1 cellular context compared by ENCODE assay signal in the genomic region with DNA sequence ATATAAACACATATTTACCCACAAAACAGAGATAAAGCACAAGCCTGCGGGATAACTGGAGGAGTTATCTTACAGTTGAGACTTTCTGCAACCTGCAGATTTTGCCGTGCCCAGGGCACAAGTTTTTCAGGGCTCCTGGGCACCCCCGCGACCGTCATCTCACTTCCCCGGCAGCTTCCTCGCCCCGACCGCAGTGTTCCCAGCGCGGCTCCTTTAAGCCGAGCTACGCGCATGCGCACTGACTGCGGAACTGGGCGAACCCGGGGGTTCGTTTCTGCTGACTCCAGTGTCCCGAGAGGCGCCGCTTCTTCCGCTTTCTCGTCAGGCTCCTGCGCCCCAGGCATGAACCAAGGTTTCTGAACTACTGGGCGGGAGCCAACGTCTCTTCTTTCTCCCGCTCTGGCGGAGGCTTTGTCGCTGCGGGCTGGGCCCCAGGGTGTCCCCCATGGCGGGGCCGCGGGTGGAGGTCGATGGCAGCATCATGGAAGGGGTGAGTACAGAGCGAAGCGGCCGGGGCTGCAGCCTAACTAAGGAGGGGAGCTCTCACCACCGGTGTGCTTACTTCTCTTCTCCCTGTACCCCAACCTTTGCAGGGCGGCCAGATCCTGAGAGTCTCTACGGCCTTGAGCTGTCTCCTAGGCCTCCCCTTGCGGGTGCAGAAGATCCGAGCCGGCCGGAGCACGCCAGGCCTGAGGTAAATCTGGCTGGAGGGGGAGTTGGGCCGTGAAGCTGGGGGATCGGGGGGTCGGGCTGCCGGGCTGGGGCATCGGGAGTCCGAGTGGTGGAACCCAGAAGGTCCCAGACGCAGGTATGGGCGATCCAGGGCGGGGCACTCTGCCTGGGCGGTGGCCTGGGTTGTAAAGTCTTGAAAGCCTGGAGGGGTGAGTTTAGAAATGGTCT.
TF ChIP-seq lines count a peak whose summit lies in the region.

Gene RTCA (plus strand): TSS at position 286 of the 900 bp plus-strand sequence. CDS start 160 bp downstream, at position 446.

TF ChIP-seq in K562, 482 proteins besides CTCF, POLR2A, EP300 and RAD21 (continued from another document and continues in another):
- TF ChIP-seq, protein P1, sequence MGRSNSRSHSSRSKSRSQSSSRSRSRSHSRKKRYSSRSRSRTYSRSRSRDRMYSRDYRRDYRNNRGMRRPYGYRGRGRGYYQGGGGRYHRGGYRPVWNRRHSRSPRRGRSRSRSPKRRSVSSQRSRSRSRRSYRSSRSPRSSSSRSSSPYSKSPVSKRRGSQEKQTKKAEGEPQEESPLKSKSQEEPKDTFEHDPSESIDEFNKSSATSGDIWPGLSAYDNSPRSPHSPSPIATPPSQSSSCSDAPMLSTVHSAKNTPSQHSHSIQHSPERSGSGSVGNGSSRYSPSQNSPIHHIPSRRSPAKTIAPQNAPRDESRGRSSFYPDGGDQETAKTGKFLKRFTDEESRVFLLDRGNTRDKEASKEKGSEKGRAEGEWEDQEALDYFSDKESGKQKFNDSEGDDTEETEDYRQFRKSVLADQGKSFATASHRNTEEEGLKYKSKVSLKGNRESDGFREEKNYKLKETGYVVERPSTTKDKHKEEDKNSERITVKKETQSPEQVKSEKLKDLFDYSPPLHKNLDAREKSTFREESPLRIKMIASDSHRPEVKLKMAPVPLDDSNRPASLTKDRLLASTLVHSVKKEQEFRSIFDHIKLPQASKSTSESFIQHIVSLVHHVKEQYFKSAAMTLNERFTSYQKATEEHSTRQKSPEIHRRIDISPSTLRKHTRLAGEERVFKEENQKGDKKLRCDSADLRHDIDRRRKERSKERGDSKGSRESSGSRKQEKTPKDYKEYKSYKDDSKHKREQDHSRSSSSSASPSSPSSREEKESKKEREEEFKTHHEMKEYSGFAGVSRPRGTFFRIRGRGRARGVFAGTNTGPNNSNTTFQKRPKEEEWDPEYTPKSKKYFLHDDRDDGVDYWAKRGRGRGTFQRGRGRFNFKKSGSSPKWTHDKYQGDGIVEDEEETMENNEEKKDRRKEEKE (IDR thresholded peaks at IDR 0.05; ENCODE audit: borderline replicate concordance in 1 of 2, control insufficient read depth in 1 of 2, low read depth in 2 of 2, low read length in 1 of 2): no peak
- TF ChIP-seq ZNF398 (CRISPR knock-in tag; IDR thresholded peaks at IDR 0.05): no peak
- TF ChIP-seq, protein P2, sequence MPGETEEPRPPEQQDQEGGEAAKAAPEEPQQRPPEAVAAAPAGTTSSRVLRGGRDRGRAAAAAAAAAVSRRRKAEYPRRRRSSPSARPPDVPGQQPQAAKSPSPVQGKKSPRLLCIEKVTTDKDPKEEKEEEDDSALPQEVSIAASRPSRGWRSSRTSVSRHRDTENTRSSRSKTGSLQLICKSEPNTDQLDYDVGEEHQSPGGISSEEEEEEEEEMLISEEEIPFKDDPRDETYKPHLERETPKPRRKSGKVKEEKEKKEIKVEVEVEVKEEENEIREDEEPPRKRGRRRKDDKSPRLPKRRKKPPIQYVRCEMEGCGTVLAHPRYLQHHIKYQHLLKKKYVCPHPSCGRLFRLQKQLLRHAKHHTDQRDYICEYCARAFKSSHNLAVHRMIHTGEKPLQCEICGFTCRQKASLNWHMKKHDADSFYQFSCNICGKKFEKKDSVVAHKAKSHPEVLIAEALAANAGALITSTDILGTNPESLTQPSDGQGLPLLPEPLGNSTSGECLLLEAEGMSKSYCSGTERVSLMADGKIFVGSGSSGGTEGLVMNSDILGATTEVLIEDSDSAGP (CRISPR knock-in tag; IDR thresholded peaks at IDR 0.05): peak; percentile 97
- no peak for TF ChIP-seq SRSF9 (IDR thresholded peaks at IDR 0.05; ENCODE audit: borderline replicate concordance, low read depth, low read length)
- TF ChIP-seq ZSCAN29 (IDR thresholded peaks at IDR 0.05): no peak
- TF ChIP-seq ZNF518B (CRISPR knock-in tag; IDR thresholded peaks at IDR 0.05): no peak
- no peak for TF ChIP-seq SP1 (CRISPR knock-in tag; IDR thresholded peaks at IDR 0.05)
- no peak for TF ChIP-seq ZBTB17 (CRISPR knock-in tag; IDR thresholded peaks at IDR 0.05)
- TF ChIP-seq RBM39 (optimal IDR thresholded peaks at IDR 0.05; ENCODE audit: low read depth, low read length): peak; percentile 47
- no peak for TF ChIP-seq CCAR2 (IDR thresholded peaks at IDR 0.05; ENCODE audit: low read depth, low read length)
- TF ChIP-seq DACH1 (IDR thresholded peaks at IDR 0.05; ENCODE audit: partially characterized antibody): no peak
- TF ChIP-seq, protein P3, sequence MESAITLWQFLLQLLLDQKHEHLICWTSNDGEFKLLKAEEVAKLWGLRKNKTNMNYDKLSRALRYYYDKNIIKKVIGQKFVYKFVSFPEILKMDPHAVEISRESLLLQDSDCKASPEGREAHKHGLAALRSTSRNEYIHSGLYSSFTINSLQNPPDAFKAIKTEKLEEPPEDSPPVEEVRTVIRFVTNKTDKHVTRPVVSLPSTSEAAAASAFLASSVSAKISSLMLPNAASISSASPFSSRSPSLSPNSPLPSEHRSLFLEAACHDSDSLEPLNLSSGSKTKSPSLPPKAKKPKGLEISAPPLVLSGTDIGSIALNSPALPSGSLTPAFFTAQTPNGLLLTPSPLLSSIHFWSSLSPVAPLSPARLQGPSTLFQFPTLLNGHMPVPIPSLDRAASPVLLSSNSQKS (CRISPR knock-in tag; IDR thresholded peaks at IDR 0.05): no peak
- TF ChIP-seq ZNF507 (tag; conservative IDR thresholded peaks at IDR 0.05): no peak
- no peak for TF ChIP-seq MAX (CRISPR knock-in tag; IDR thresholded peaks at IDR 0.05)
- TF ChIP-seq, protein P4, sequence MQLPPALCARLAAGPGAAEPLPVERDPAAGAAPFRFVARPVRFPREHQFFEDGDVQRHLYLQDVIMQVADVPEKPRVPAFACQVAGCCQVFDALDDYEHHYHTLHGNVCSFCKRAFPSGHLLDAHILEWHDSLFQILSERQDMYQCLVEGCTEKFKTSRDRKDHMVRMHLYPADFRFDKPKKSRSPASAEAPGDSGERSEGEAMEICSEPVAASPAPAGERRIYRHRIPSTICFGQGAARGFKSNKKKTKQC (CRISPR knock-in tag; IDR thresholded peaks at IDR 0.05): peak; percentile 30; the same call in 1 of the 2 replicates
- no peak for TF ChIP-seq CHD2 (IDR thresholded peaks at IDR 0.05; ENCODE audit: low read depth, low read length)
- no peak for TF ChIP-seq ZNF175 (CRISPR knock-in tag; IDR thresholded peaks at IDR 0.05; ENCODE audit: low read depth)
- TF ChIP-seq, protein P5, sequence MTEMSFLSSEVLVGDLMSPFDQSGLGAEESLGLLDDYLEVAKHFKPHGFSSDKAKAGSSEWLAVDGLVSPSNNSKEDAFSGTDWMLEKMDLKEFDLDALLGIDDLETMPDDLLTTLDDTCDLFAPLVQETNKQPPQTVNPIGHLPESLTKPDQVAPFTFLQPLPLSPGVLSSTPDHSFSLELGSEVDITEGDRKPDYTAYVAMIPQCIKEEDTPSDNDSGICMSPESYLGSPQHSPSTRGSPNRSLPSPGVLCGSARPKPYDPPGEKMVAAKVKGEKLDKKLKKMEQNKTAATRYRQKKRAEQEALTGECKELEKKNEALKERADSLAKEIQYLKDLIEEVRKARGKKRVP (CRISPR knock-in tag; IDR thresholded peaks at IDR 0.05): no peak
- no peak for TF ChIP-seq ZKSCAN1 (IDR thresholded peaks at IDR 0.05; ENCODE audit: low read depth, low read length)
- TF ChIP-seq NR3C1 (CRISPR knock-in tag; IDR thresholded peaks at IDR 0.05): no peak
- TF ChIP-seq, protein P6, sequence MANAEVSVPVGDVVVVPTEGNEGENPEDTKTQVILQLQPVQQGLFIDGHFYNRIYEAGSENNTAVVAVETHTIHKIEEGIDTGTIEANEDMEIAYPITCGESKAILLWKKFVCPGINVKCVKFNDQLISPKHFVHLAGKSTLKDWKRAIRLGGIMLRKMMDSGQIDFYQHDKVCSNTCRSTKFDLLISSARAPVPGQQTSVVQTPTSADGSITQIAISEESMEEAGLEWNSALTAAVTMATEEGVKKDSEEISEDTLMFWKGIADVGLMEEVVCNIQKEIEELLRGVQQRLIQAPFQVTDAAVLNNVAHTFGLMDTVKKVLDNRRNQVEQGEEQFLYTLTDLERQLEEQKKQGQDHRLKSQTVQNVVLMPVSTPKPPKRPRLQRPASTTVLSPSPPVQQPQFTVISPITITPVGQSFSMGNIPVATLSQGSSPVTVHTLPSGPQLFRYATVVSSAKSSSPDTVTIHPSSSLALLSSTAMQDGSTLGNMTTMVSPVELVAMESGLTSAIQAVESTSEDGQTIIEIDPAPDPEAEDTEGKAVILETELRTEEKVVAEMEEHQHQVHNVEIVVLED (CRISPR knock-in tag; IDR thresholded peaks at IDR 0.05): no peak
- TF ChIP-seq TAF9B (IDR thresholded peaks at IDR 0.05; ENCODE audit: partially characterized antibody): peak; percentile 72
- TF ChIP-seq HMG20B (CRISPR knock-in tag; IDR thresholded peaks at IDR 0.05): no peak
- TF ChIP-seq BRCA1 (IDR thresholded peaks at IDR 0.05): no peak
- no peak for TF ChIP-seq BRCA1 (CRISPR knock-in tag; IDR thresholded peaks at IDR 0.05)
- TF ChIP-seq ZNF696 (CRISPR knock-in tag; conservative IDR thresholded peaks at IDR 0.05): no peak
- TF ChIP-seq NFRKB (IDR thresholded peaks at IDR 0.05; ENCODE audit: low read depth): 0 out of 2 replicates have a peak, but pooled peaks have one; percentile 39
- TF ChIP-seq PTBP1 (IDR thresholded peaks at IDR 0.05; ENCODE audit: low read depth, low read length): no peak
- TF ChIP-seq MYNN (IDR thresholded peaks at IDR 0.05): no peak
- no peak for TF ChIP-seq MYNN (CRISPR knock-in tag; IDR thresholded peaks at IDR 0.05)
- peak; percentile 43 for TF ChIP-seq SOX6 (IDR thresholded peaks at IDR 0.05)
- 0 out of 2 replicates have a peak, but pooled peaks have one; percentile 14 for TF ChIP-seq FOXM1 (IDR thresholded peaks at IDR 0.05; ENCODE audit: low read depth)
- no peak for TF ChIP-seq FOXM1 (CRISPR knock-in tag; IDR thresholded peaks at IDR 0.05; ENCODE audit: low read depth)
- peak; percentile 8; the same call in 1 of the 2 replicates for TF ChIP-seq ZNF445 (CRISPR knock-in tag; IDR thresholded peaks at IDR 0.05; ENCODE audit: low read depth)
- TF ChIP-seq, protein P7, sequence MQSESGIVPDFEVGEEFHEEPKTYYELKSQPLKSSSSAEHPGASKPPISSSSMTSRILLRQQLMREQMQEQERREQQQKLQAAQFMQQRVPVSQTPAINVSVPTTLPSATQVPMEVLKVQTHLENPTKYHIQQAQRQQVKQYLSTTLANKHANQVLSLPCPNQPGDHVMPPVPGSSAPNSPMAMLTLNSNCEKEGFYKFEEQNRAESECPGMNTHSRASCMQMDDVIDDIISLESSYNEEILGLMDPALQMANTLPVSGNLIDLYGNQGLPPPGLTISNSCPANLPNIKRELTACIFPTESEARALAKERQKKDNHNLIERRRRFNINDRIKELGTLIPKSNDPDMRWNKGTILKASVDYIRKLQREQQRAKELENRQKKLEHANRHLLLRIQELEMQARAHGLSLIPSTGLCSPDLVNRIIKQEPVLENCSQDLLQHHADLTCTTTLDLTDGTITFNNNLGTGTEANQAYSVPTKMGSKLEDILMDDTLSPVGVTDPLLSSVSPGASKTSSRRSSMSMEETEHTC (IDR thresholded peaks at IDR 0.05): no peak
- no peak for TF ChIP-seq SREBF2 (CRISPR knock-in tag; IDR thresholded peaks at IDR 0.05)
- TF ChIP-seq, protein P8, sequence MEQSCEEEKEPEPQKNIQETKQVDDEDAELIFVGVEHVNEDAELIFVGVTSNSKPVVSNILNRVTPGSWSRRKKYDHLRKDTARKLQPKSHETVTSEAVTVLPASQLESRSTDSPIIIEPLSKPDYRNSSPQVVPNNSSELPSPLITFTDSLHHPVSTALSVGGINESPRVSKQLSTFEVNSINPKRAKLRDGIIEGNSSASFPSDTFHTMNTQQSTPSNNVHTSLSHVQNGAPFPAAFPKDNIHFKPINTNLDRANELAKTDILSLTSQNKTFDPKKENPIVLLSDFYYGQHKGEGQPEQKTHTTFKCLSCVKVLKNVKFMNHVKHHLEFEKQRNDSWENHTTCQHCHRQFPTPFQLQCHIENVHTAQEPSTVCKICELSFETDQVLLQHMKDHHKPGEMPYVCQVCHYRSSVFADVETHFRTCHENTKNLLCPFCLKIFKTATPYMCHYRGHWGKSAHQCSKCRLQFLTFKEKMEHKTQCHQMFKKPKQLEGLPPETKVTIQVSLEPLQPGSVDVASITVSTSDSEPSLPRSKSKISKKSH (CRISPR knock-in tag; IDR thresholded peaks at IDR 0.05): no peak
- no peak for TF ChIP-seq EZH2 (IDR thresholded peaks at IDR 0.05; ENCODE audit: borderline replicate concordance, low read depth, low read length)
